Comparison of ENCODE assay signal across 8 cellular contexts in genomic region chr9:68779558-68780376, GRCh38.
DNase-seq lines count a peak whose midpoint lies in the region; ATAC-seq and TF ChIP-seq lines count a peak whose summit lies in the region.

No MANE protein-coding gene starts in this region.

- no peak overlapping the region for H3K27ac Mint-ChIP-seq in activated T-helper 1 cell treated with anti-CD3 and anti-CD28 coated beads, Interleukin-12 subunit alpha, Interleukin-12 subunit beta, Interleukin-2, Interleukin-4 antibody, amounts not matched to agents 30 ng/mL and 10 ng/mL and 1 ng/mL, durations not matched to agents 14 hours and 24 hours and 36 hours
- H3K27ac Mint-ChIP-seq in natural killer cell: no peak overlapping the region

- in situ Hi-C loops in Panc1 (cut with HindIII; ENCODE audit: low pct_unique_long_range_greater_than_20kb, low sequenced_read_pairs): no loop called here

- no peaks in the 10 kb centered on the region for H3K9me3 Mint-ChIP-seq in activated T-helper 1 cell treated with anti-CD3 and anti-CD28 coated beads, Interleukin-12 subunit alpha, Interleukin-12 subunit beta, Interleukin-2, Interleukin-4 antibody, amounts not matched to agents 30 ng/mL and 10 ng/mL and 1 ng/mL, durations not matched to agents 14 hours and 24 hours and 36 hours
- H3K9me3 Mint-ChIP-seq in natural killer cell: no peaks in the 10 kb centered on the region

- CTCF ChIA-PET in Panc1 (lab: Charles Lee): interaction anchor here (0.5 kb wide), 1 partner anchor 231 kb away, joined by 3 read pairs; no protein-coding TSS in a partner anchor

- TF ChIP-seq CTCF in Panc1 (IDR thresholded peaks at IDR 0.05) (peak; percentile 64), natural killer cell (IDR thresholded peaks at IDR 0.05) (peak; percentile 40)

- POLR2A ChIA-PET in Panc1 (lab: Charles Lee): no interaction called here

- H3K9me3 ChIP-seq in KOPT-K1 (ENCODE audit: insufficient read depth, low read length, poor library complexity, severe bottlenecking): no peaks in the 10 kb centered on the region
- no peaks in the 10 kb centered on the region for H3K9me3 ChIP-seq in Panc1 (ENCODE audit: control insufficient read depth, insufficient read depth, low read depth, low read length)

- intact Hi-C loops in Panc1 (cut with micrococcal nuclease; ENCODE audit: unreplicated experiment): no loop called here
- intact Hi-C loops in activated T-helper 1 cell treated with anti-CD3 and anti-CD28 coated beads, Interleukin-12 subunit alpha, Interleukin-12 subunit beta, Interleukin-2, Interleukin-4 antibody, amounts not matched to agents 30 ng/mL and 10 ng/mL and 1 ng/mL, durations not matched to agents 14 hours and 24 hours and 36 hours (cut with micrococcal nuclease): loop anchor here (1.0 to 2.0 kb wide), 8 partner anchors 23 to 248 kb away; no protein-coding TSS in a partner anchor
- intact Hi-C loops in natural killer cell (cut with micrococcal nuclease): loop anchor here (10.0 kb wide), 1 partner anchor 255 kb away; the partner anchor contains the start of gene FXN

- no peaks in the 10 kb centered on the region; the same call in none of the 2 replicates for H3K4me1 ChIP-seq in Panc1 (ENCODE audit: control insufficient read depth, insufficient read depth, low read length)

- ATAC-seq in GM21786 (IDR thresholded peaks at IDR 0.05; ENCODE audit: unreplicated experiment) (peak; percentile 79), Panc1 (peak; percentile 97), natural killer cell (peak; percentile 90 to 96 (median 92))

- H3K4me3 Mint-ChIP-seq in activated T-helper 1 cell treated with anti-CD3 and anti-CD28 coated beads, Interleukin-12 subunit alpha, Interleukin-12 subunit beta, Interleukin-2, Interleukin-4 antibody, amounts not matched to agents 30 ng/mL and 10 ng/mL and 1 ng/mL, durations not matched to agents 14 hours and 24 hours and 36 hours: no peak overlapping the region
- H3K4me3 Mint-ChIP-seq in natural killer cell: no peak overlapping the region

- peaks cover 4% of the 10 kb centered on the region for H3K4me1 Mint-ChIP-seq in activated T-helper 1 cell treated with anti-CD3 and anti-CD28 coated beads, Interleukin-12 subunit alpha, Interleukin-12 subunit beta, Interleukin-2, Interleukin-4 antibody, amounts not matched to agents 30 ng/mL and 10 ng/mL and 1 ng/mL, durations not matched to agents 14 hours and 24 hours and 36 hours (ENCODE audit: low read depth)
- peaks cover 0 to 4% of the 10 kb centered on the region in 2 donors for H3K4me1 Mint-ChIP-seq in natural killer cell

- H3K36me3 Mint-ChIP-seq in activated T-helper 1 cell treated with anti-CD3 and anti-CD28 coated beads, Interleukin-12 subunit alpha, Interleukin-12 subunit beta, Interleukin-2, Interleukin-4 antibody, amounts not matched to agents 30 ng/mL and 10 ng/mL and 1 ng/mL, durations not matched to agents 14 hours and 24 hours and 36 hours (ENCODE audit: low read depth): peaks cover 7% of the 10 kb centered on the region
- no peaks in the 10 kb centered on the region for H3K36me3 Mint-ChIP-seq in natural killer cell

- peak overlapping the region; percentile 66 to 89 for H3K4me3 ChIP-seq in Panc1 (ENCODE audit: low read depth in 2 of 2, low read length in 2 of 2)

- no TSS peak for BruUV-seq in Panc1 (replicated peaks; lab: Mats Ljungman, UMichigan)

- DNase-seq in Daoy (ENCODE audit: low read depth) (peak; percentile 97), Panc1 (ENCODE audit: low read depth, low spot score) (peak; percentile 46), fibroblast of peridontal ligament (ENCODE audit: extremely low read depth) (peak; percentile 94), natural killer cell (peak; percentile 95)
- peak; percentile 89 for DNase-seq in activated T-helper 1 cell treated with anti-CD3 and anti-CD28 coated beads, Interleukin-12 subunit alpha, Interleukin-12 subunit beta, Interleukin-2, Interleukin-4 antibody, amounts not matched to agents 30 ng/mL and 10 ng/mL and 1 ng/mL, durations not matched to agents 14 hours and 24 hours and 36 hours (ENCODE audit: low spot score)
- peak; percentile 90 to 95 (median 92) for DNase-seq in stimulated activated naive CD4-positive, alpha-beta T cell (lab: John Stamatoyannopoulos, UW)

- H3K27ac ChIP-seq in KOPT-K1 (ENCODE audit: low read depth, low read length, poor library complexity, severe bottlenecking) (peak overlapping the region; percentile 59), Panc1 (ENCODE audit: low read length) (peak overlapping the region; percentile 92)

- no peaks in the 10 kb centered on the region for H3K27me3 ChIP-seq in Panc1 (ENCODE audit: control insufficient read depth, insufficient read depth, low read length)

- H3K27me3 Mint-ChIP-seq in activated T-helper 1 cell treated with anti-CD3 and anti-CD28 coated beads, Interleukin-12 subunit alpha, Interleukin-12 subunit beta, Interleukin-2, Interleukin-4 antibody, amounts not matched to agents 30 ng/mL and 10 ng/mL and 1 ng/mL, durations not matched to agents 14 hours and 24 hours and 36 hours (ENCODE audit: insufficient read depth): no peaks in the 10 kb centered on the region
- peaks cover 3 to 6% of the 10 kb centered on the region in 2 donors for H3K27me3 Mint-ChIP-seq in natural killer cell (ENCODE audit: low read depth in 2 of 2)

- H3K36me3 ChIP-seq in KOPT-K1 (ENCODE audit: insufficient read depth, low read length): no peaks in the 10 kb centered on the region
- no peaks in the 10 kb centered on the region; the same call in 1 of the 2 replicates for H3K36me3 ChIP-seq in Panc1 (ENCODE audit: control insufficient read depth, insufficient read depth, low read length)

Comparison
In these comparisons a context has a peak if more than half of its experiments do, and no peak if none do; other contexts are left out.
1. Peak in every context shown above with its lines: DNase-seq, ATAC-seq, H3K4me3 ChIP-seq and H3K27ac ChIP-seq.
2. DNase-seq: peak in every context shown above with its lines; median percentile 97 in Daoy; 95 in natural killer cell; 94 in fibroblast of peridontal ligament; 92 in stimulated activated naive CD4-positive, alpha-beta T cell; 89 in activated T-helper 1 cell treated with anti-CD3 and anti-CD28 coated beads, Interleukin-12 subunit alpha, Interleukin-12 subunit beta, Interleukin-2, Interleukin-4 antibody, amounts not matched to agents 30 ng/mL and 10 ng/mL and 1 ng/mL, durations not matched to agents 14 hours and 24 hours and 36 hours; 46 in Panc1.